7 cellular contexts compared by ENCODE assay signal in the genomic region with DNA sequence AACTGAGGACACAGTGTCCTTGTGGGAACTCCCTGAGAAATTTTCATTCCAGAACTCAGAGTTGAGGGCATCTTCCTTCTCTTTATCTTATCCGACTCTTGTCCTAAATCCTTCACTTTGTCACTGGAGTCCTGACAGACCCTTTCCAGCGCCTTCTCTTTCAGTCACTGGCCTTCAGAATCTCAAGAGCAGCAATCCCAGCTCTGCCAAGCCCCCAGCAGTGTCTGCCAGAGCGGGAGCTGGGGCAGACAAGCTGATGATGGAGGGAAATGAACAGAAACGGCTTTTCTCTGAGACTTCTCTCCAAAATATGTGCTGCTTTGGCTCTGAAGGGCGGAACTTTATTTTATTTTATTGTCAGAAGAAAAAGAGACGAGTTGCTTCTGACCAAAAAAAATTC. TPM values are rescaled to one million over a fixed set of nuclear protein-coding genes. Genes with fewer than 3 reads are reported as not detected.
"Had no signal": no experiment of that assay in that cellular context is flagged by ENCODE, and none has a peak within 500 bp of the region (broad histone marks: within the 10 kb centered on the region; RNA-seq: fewer than 3 reads in every experiment).

No MANE protein-coding gene starts in this region.

- H3K27ac ChIP-seq: HL-60 had no signal

- H3K27ac Mint-ChIP-seq: GM23338, H9 had no signal

- ATAC-seq: GM23338, HepG2 had no signal

- H3K4me3 ChIP-seq: GM23338 had no signal

- H3K9me3 Mint-ChIP-seq: H9 had no signal

- DNase-seq: H9, HCEC 1CT had no signal

- H3K4me3 Mint-ChIP-seq: GM23338, H9, IgD-negative memory B cell had no signal

- H3K4me1 Mint-ChIP-seq: GM23338, IgD-negative memory B cell had no signal

RNA-seq across cellular contexts. Expression of a gene that starts 52.1 kb away (rescaled TPM):
- total RNA-seq: GM23338, H1, H9 had no signal
- polyA plus RNA-seq: H1, IgD-negative memory B cell had no signal
